ENCODE assay signal across 24 cellular contexts in the genomic region with DNA sequence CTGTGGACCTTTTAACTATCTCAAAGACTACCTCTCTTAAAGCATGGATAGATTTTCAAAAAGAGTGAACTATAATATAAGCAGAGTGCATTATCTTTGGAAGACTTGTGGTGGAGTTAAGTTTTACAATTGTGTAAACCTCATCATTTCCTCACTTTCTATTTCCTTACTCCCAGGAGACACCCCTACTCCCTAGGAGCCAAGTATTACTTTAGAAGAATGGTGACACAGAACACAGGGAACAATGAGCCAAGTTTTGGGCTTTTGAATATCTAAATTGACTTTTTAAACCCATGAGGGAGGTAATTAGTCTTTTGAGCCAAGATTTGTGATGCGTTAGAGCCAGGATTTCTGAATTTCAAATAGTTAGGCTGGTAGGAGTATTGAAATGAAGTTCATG.
DNase-seq lines count a peak whose midpoint lies in the region; ATAC-seq, FAIRE-seq and TF ChIP-seq lines count a peak whose summit lies in the region.
"Had no signal": no experiment of that assay in that cellular context is flagged by ENCODE, and none has a peak within 500 bp of the region (broad histone marks: within the 10 kb centered on the region; RNA-seq: fewer than 3 reads in every experiment).

No MANE protein-coding gene starts in this region.

- H3K27ac Mint-ChIP-seq in progenitor cell of endocrine pancreas: no peak overlapping the region
- H3K27ac Mint-ChIP-seq: B cell; CD4-positive, CD25-positive, alpha-beta regulatory T cell; CD8-positive, alpha-beta T cell had no signal

- intact Hi-C loops in left ventricle myocardium superior (cut with micrococcal nuclease): no loop called here
- intact Hi-C loops in cardiac septum (cut with DNase I): no loop called here

- no peak for DNase-seq in left ventricle myocardium superior
- DNase-seq in cardiac septum (ENCODE audit: low spot score): no peak
- DNase-seq in D721Med (ENCODE audit: insufficient read length, low spot score): no peak
- DNase-seq in cardiac fibroblast (ENCODE audit: low read depth in 2 of 2): peak; percentile 63 to 70
- DNase-seq in hepatic stellate cell (ENCODE audit: low spot score): peak; percentile 1
- DNase-seq in ACHN: no peak
- no peak for DNase-seq in progenitor cell of endocrine pancreas (ENCODE audit: low spot score, unreplicated experiment)
- DNase-seq in MV-4-11 (lab: John Stamatoyannopoulos, UW): no peak
- DNase-seq: 8988T; Caco-2; CD4-positive, CD25-positive, alpha-beta regulatory T cell; CD8-positive, alpha-beta T cell; DMS 273 treated with DMSO at 0.1 percent for 48 hours; DMS79; EL; GDM1; GM23248; H9 had no signal

- no peak for TF ChIP-seq CTCF in D721Med (IDR thresholded peaks at IDR 0.05; ENCODE audit: insufficient read depth, missing control alignments)
- no peak for TF ChIP-seq CTCF in cardiac fibroblast (IDR thresholded peaks at IDR 0.05; ENCODE audit: low read depth, low read length)
- no peak for TF ChIP-seq CTCF in progenitor cell of endocrine pancreas (IDR thresholded peaks at IDR 0.05; ENCODE audit: unreplicated experiment)

- H3K4me3 Mint-ChIP-seq in progenitor cell of endocrine pancreas (ENCODE audit: low read depth): no peak overlapping the region
- H3K4me3 Mint-ChIP-seq: B cell; CD4-positive, CD25-positive, alpha-beta regulatory T cell; CD8-positive, alpha-beta T cell; H9 had no signal

- peak; percentile 32 for FAIRE-seq in D721Med (lab: Jason Lieb, UNC)
- FAIRE-seq: A549, GM12878, GM19239 had no signal

- in situ Hi-C loops in ACHN (cut with HindIII; ENCODE audit: low pct_ligation_motif_present, low pct_unique_long_range_greater_than_20kb, low sequenced_read_pairs): no loop called here

- ATAC-seq in left ventricle myocardium superior: peak; percentile 31
- ATAC-seq: A549; CD8-positive, alpha-beta T cell; HCT116 had no signal

- H3K27me3 Mint-ChIP-seq in progenitor cell of endocrine pancreas: no peaks in the 10 kb centered on the region
- H3K27me3 Mint-ChIP-seq: B cell had no signal

- H3K36me3 Mint-ChIP-seq in progenitor cell of endocrine pancreas (ENCODE audit: insufficient read depth): no peaks in the 10 kb centered on the region
- H3K36me3 Mint-ChIP-seq: CD4-positive, CD25-positive, alpha-beta regulatory T cell; CD8-positive, alpha-beta T cell had no signal

- H3K4me3 ChIP-seq in cardiac fibroblast (replicated peaks in 1 of 2; ENCODE audit: low read depth in 2 of 2, low read length in 2 of 2): no peak overlapping the region
- H3K4me3 ChIP-seq: A549, BLaER1, GM12878, GM23248 had no signal

- peaks cover 2% of the 10 kb centered on the region for H3K9me3 Mint-ChIP-seq in progenitor cell of endocrine pancreas (ENCODE audit: low read depth)
- H3K9me3 Mint-ChIP-seq: CD8-positive, alpha-beta T cell had no signal

- H3K4me1 Mint-ChIP-seq in progenitor cell of endocrine pancreas (ENCODE audit: low read depth): peaks cover 3% of the 10 kb centered on the region
- H3K4me1 Mint-ChIP-seq: B cell; CD4-positive, CD25-positive, alpha-beta regulatory T cell had no signal

Comparison
In these comparisons a context has a peak if more than half of its experiments do, and no peak if none do; other contexts are left out.
1. DNase-seq: peak in cardiac fibroblast (2 of 2) and hepatic stellate cell (single experiment); none in left ventricle myocardium superior (single experiment), cardiac septum (single experiment), D721Med (single experiment), ACHN (single experiment), progenitor cell of endocrine pancreas (single experiment) and MV-4-11 (single experiment).